In genomic region chr5:53355930-53356329, GRCh38 we compare ENCODE assay signal across 22 cellular contexts.
"Had no signal": no experiment of that assay in that cellular context is flagged by ENCODE, and none has a peak within 500 bp of the region (broad histone marks: within the 10 kb centered on the region; RNA-seq: fewer than 3 reads in every experiment).

No MANE protein-coding gene starts in this region.

- H3K9me3 ChIP-seq: adrenal gland, lower lobe of right lung, ovary, prostate gland, upper lobe of right lung had no signal

- H3K9ac ChIP-seq: neural progenitor cell had no signal

- H3K36me3 ChIP-seq: adrenal gland, lower lobe of right lung, neural progenitor cell, ovary, prostate gland, upper lobe of right lung had no signal

- DNase-seq: activated CD8-positive, alpha-beta memory T cell treated with anti-CD3 and anti-CD28 coated beads, Interleukin-2, amount 50 U/mL, for 48 hours; activated naive CD4-positive, alpha-beta T cell; activated T-cell treated with anti-CD3 and anti-CD28 coated beads, Interleukin-2, amount 50 U/mL, for 4 hours; adrenal gland; cerebellar nuclear complex; endodermal cell; foreskin keratinocyte; kidney; lower lobe of right lung; naive thymus-derived CD8-positive, alpha-beta T cell; ovary; stimulated activated CD4-positive, alpha-beta T cell treated with anti-CD3 and anti-CD28 coated beads, Interleukin-4, amount 100 ng/mL, for 24 hours; stimulated activated naive CD8-positive, alpha-beta T cell treated with anti-CD3 and anti-CD28 coated beads, Interleukin-15, Interleukin-2, amounts not matched to agents 100 U/mL and 50 U/mL, for 24 hours; T-helper 1 cell; upper lobe of right lung had no signal

- H3K4me2 ChIP-seq: neural progenitor cell had no signal

- H3K4me3 ChIP-seq: adrenal gland, coronary artery, lower lobe of right lung, neural progenitor cell, ovary, prostate gland, upper lobe of right lung had no signal

- ATAC-seq: activated T-cell treated with anti-CD3 and anti-CD28 coated beads, Interleukin-2, amount 50 U/mL, for 4 hours; foreskin keratinocyte; left lobe of liver; lower lobe of right lung; naive thymus-derived CD8-positive, alpha-beta T cell; stimulated activated naive CD8-positive, alpha-beta T cell treated with anti-CD3 and anti-CD28 coated beads, Interleukin-15, Interleukin-2, amounts not matched to agents 100 U/mL and 50 U/mL, for 24 hours; upper lobe of right lung had no signal

- H3K27ac Mint-ChIP-seq: activated naive CD8-positive, alpha-beta T cell; activated T-helper 2 cell treated with anti-CD3 and anti-CD28 coated beads, Interferon-gamma antibody, Interleukin-2, Interleukin-4, amounts not matched to agents 10 μg/mL and 5 μg/mL and 100 μg/mL, durations not matched to agents 14 hours and 24 hours and 36 hours; endodermal cell; naive thymus-derived CD8-positive, alpha-beta T cell; neural progenitor cell had no signal

- H2AFZ ChIP-seq: neural progenitor cell had no signal

- H3K4me1 ChIP-seq: lower lobe of right lung, neural progenitor cell, prostate gland had no signal

- H3K4me1 Mint-ChIP-seq: naive thymus-derived CD8-positive, alpha-beta T cell; neural progenitor cell had no signal

- H3K27ac ChIP-seq: adrenal gland, lower lobe of right lung, neural progenitor cell, ovary, prostate gland, upper lobe of right lung had no signal

- H3K4me3 Mint-ChIP-seq: activated naive CD8-positive, alpha-beta T cell; activated T-cell treated with anti-CD3 and anti-CD28 coated beads, Interleukin-2, amount 50 U/mL, for 4 hours; endodermal cell; naive thymus-derived CD8-positive, alpha-beta T cell; neural progenitor cell had no signal

- FAIRE-seq: kidney, TTC549 had no signal

- H3K9me3 Mint-ChIP-seq: activated T-cell treated with anti-CD3 and anti-CD28 coated beads, Interleukin-2, amount 50 U/mL, for 4 hours; activated T-helper 2 cell treated with anti-CD3 and anti-CD28 coated beads, Interferon-gamma antibody, Interleukin-2, Interleukin-4, amounts not matched to agents 10 μg/mL and 5 μg/mL and 100 μg/mL, durations not matched to agents 14 hours and 24 hours and 36 hours; endodermal cell had no signal

- H3K36me3 Mint-ChIP-seq: activated naive CD8-positive, alpha-beta T cell; naive thymus-derived CD8-positive, alpha-beta T cell; neural progenitor cell had no signal

- H3K27me3 ChIP-seq: adrenal gland, foreskin keratinocyte, neural progenitor cell, ovary, upper lobe of right lung had no signal
